Comparison of ENCODE assay signal across 10 cellular contexts in the genomic region with DNA sequence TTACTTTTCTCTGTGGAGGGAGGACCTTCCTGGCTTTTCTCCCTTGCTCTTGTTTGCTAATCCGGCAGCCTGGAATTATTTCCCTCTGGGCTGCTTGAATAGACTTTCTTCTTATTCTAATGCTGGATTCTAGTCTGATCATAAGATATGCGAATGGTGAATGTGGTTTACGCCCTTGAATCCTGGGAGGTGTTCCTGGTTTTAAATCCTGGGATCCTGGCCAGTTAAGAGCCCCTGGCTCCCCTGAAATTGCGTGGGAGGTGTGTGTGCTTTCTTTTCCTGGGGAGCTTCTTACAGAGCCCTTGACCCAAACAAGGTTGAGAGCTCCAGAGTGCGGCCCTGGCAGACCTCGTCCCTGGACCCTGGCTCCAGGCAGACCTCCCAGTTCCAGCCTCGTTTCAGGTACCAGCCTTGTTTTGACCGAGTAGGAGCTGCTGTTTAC. TPM values are rescaled to one million over a fixed set of nuclear protein-coding genes. Genes with fewer than 3 reads are reported as not detected.
DNase-seq lines count a peak whose midpoint lies in the region; ATAC-seq, FAIRE-seq and TF ChIP-seq lines count a peak whose summit lies in the region.
"Had no signal": no experiment of that assay in that cellular context is flagged by ENCODE, and none has a peak within 500 bp of the region (broad histone marks: within the 10 kb centered on the region; RNA-seq: fewer than 3 reads in every experiment).

No MANE protein-coding gene starts in this region.

- peaks cover 79% of the 10 kb centered on the region for H3K79me2 ChIP-seq in astrocyte (ENCODE audit: insufficient read depth, low read length)

- in situ Hi-C loops in KBM-7 (cut with MboI; ENCODE audit: low pct_unique_long_range_greater_than_20kb, low sequenced_read_pairs): no loop called here

- no peak for ATAC-seq in sciatic nerve
- no peak for ATAC-seq in HG02763 (IDR thresholded peaks at IDR 0.05; ENCODE audit: unreplicated experiment)
- ATAC-seq: activated CD8-positive, alpha-beta T cell treated with anti-CD3 and anti-CD28 coated beads, Interleukin-2, amount 10 ng/mL, durations not matched to agents 7 days and 5 days had no signal

- peak overlapping the region; percentile 99 for H3K4me3 Mint-ChIP-seq in astrocyte (ENCODE audit: unreplicated experiment)
- H3K4me3 Mint-ChIP-seq: activated CD8-positive, alpha-beta T cell treated with anti-CD3 and anti-CD28 coated beads, Interleukin-2, amount 10 ng/mL, durations not matched to agents 7 days and 5 days had no signal

- no peak for FAIRE-seq in astrocyte (lab: Jason Lieb, UNC)

- H3K9ac ChIP-seq in astrocyte (ENCODE audit: low read length): peak overlapping the region; percentile 98

- H4K20me1 ChIP-seq in astrocyte (ENCODE audit: insufficient read depth, low read length): peaks cover 68% of the 10 kb centered on the region

- H3K4me1 ChIP-seq in astrocyte (ENCODE audit: insufficient read depth, low read length): peaks cover 65% of the 10 kb centered on the region

- H3K9me3 ChIP-seq in astrocyte (ENCODE audit: insufficient read depth, low read depth, low read length): no peaks in the 10 kb centered on the region

- H3K27ac Mint-ChIP-seq in astrocyte (ENCODE audit: unreplicated experiment): peak overlapping the region; percentile 97
- H3K27ac Mint-ChIP-seq: activated CD8-positive, alpha-beta T cell treated with anti-CD3 and anti-CD28 coated beads, Interleukin-2, amount 10 ng/mL, durations not matched to agents 7 days and 5 days had no signal

- H3K36me3 ChIP-seq in H7 (replicated peaks; ENCODE audit: control insufficient read depth, insufficient read depth, low read length): no peaks in the 10 kb centered on the region
- peaks cover 4% of the 10 kb centered on the region for H3K36me3 ChIP-seq in astrocyte (ENCODE audit: insufficient read depth, low read length)

- H3K4me3 ChIP-seq in H7 (ENCODE audit: insufficient read depth, low read depth, low read length) (peak overlapping the region; percentile 76; the same call in 1 of the 2 replicates), astrocyte (ENCODE audit: insufficient read depth, low read depth, low read length) (peak overlapping the region; percentile 96)

- no peak overlapping the region for H2AFZ ChIP-seq in astrocyte (ENCODE audit: low read depth, low read length)

- no peak for TF ChIP-seq CTCF in astrocyte (IDR thresholded peaks at IDR 0.05; ENCODE audit: insufficient read depth, low read depth, low read length)

- H3K4me2 ChIP-seq in astrocyte (ENCODE audit: low read length): peak overlapping the region; percentile 97

- peaks cover 16% of the 10 kb centered on the region for H3K36me3 Mint-ChIP-seq in astrocyte (ENCODE audit: low read depth, unreplicated experiment)

- H3K9me3 Mint-ChIP-seq in astrocyte (ENCODE audit: unreplicated experiment): no peaks in the 10 kb centered on the region

- DNase-seq in H7 (peak; percentile 49), astrocyte (ENCODE audit: low read depth) (peak; percentile 88), iPS-NIHi7 (ENCODE audit: extremely low spot score) (peak; percentile 37), sciatic nerve (ENCODE audit: low spot score) (peak; percentile 51), NCI-H2196 (lab: John Stamatoyannopoulos, UW; ENCODE audit: unreplicated experiment) (no peak), KBM-7 (no peak), NCI-H446 (lab: John Stamatoyannopoulos, UW) (no peak)
- DNase-seq: activated CD8-positive, alpha-beta T cell treated with anti-CD3 and anti-CD28 coated beads, Interleukin-2, amount 10 ng/mL, durations not matched to agents 7 days and 5 days; NCI-H146 had no signal

- H3K4me1 Mint-ChIP-seq in astrocyte (ENCODE audit: low read depth, unreplicated experiment): peaks cover 51% of the 10 kb centered on the region

- no peaks in the 10 kb centered on the region for H3K27me3 Mint-ChIP-seq in astrocyte (ENCODE audit: low read depth, unreplicated experiment)

- intact Hi-C loops in sciatic nerve (cut with DNase I): no loop called here

- peak overlapping the region; percentile 90 for H3K27ac ChIP-seq in astrocyte (ENCODE audit: low read depth, low read length)

- peaks cover 16% of the 10 kb centered on the region for H3K27me3 ChIP-seq in H7 (ENCODE audit: control insufficient read depth, insufficient read depth, low read length)
- no peaks in the 10 kb centered on the region for H3K27me3 ChIP-seq in astrocyte (ENCODE audit: insufficient read depth, low read length)

RNA-seq across cellular contexts. Expression of a gene that starts 2.8 kb away (rescaled TPM):
- 45.8 and 61.4 TPM in 2 replicates for total RNA-seq in H7 (2014; rRNA removed; shearing (Covaris generic))
- total RNA-seq in astrocyte (117 and 127 TPM in 2 replicates), sciatic nerve (26.7 TPM)
- total RNA-seq: activated CD8-positive, alpha-beta T cell treated with anti-CD3 and anti-CD28 coated beads, Interleukin-2, amount 10 ng/mL, durations not matched to agents 7 days and 5 days had no signal

Comparison
In these comparisons a context has a peak if more than half of its experiments do, and no peak if none do; other contexts are left out.
1. DNase-seq: peak in H7 (single experiment), astrocyte (single experiment), iPS-NIHi7 (single experiment) and sciatic nerve (single experiment); none in NCI-H2196 (single experiment), KBM-7 (single experiment) and NCI-H446 (0 of 2).